ENCODE assay signal across 17 cellular contexts in genomic region chr4:154292589-154292988, GRCh38.
"Had no signal": no experiment of that assay in that cellular context is flagged by ENCODE, and none has a peak within 500 bp of the region (broad histone marks: within the 10 kb centered on the region; RNA-seq: fewer than 3 reads in every experiment).

No MANE protein-coding gene starts in this region.

- H3K4me1 ChIP-seq: breast epithelium, right atrium auricular region, tibial nerve, vagina had no signal

- H3K9me3 ChIP-seq: mucosa of descending colon had no signal

- H3K4me3 ChIP-seq: breast epithelium, mucosa of descending colon, right atrium auricular region, skin epidermis, tibial nerve, vagina had no signal

- H3K27ac ChIP-seq: breast epithelium, right atrium auricular region, skin epidermis, tibial nerve, vagina had no signal

- DNase-seq: activated CD4-positive, CD25-positive, alpha-beta regulatory T cell; activated gamma-delta T cell; activated naive CD8-positive, alpha-beta T cell treated with anti-CD3 and anti-CD28 coated beads, Interleukin-2, amount 10 ng/mL, durations not matched to agents 7 days and 5 days; activated T-cell treated with anti-CD3 and anti-CD28 coated beads, Interleukin-2, amount 50 U/mL, for 48 hours; aorta; endodermal cell; erythroblast; hippocampal formation; mucosa of descending colon; natural killer cell; posterior cingulate gyrus had no signal

- H3K36me3 ChIP-seq: breast epithelium, right atrium auricular region, tibial nerve, vagina had no signal

- H3K27me3 ChIP-seq: breast epithelium, right atrium auricular region, tibial nerve, vagina had no signal

- ATAC-seq: mucosa of descending colon; natural killer cell; stimulated activated memory B cell treated with anti-CD40 and anti-IgM and Interleukin-4, amounts not matched to agents 10 μg/mL and 1 μg/mL and 100 μg/mL, for 72 hours had no signal
